ENCODE assay signal across 25 cellular contexts in genomic region chr3:190414297-190414696, GRCh38. TPM values are rescaled to one million over a fixed set of nuclear protein-coding genes. Genes with fewer than 3 reads are reported as not detected.
"Had no signal": no experiment of that assay in that cellular context is flagged by ENCODE, and none has a peak within 500 bp of the region (broad histone marks: within the 10 kb centered on the region; RNA-seq: fewer than 3 reads in every experiment).

No MANE protein-coding gene starts in this region.

- DNase-seq: effector memory CD4-positive, alpha-beta T cell; gastrocnemius medialis; immature natural killer cell; left colon; natural killer cell; posterior cingulate gyrus; stimulated activated CD4-positive, alpha-beta T cell treated with anti-CD3 and anti-CD28 coated beads, Interleukin-4, amount 100 ng/mL, for 1 hour; stimulated activated CD8-positive, alpha-beta memory T cell treated with anti-CD3 and anti-CD28 coated beads, Interleukin-4, amount 100 ng/mL, for 48 hours; stimulated activated naive B cell treated with anti-CD40 and anti-IgM and Interleukin-4, amounts not matched to agents 10 μg/mL and 1 μg/mL and 100 μg/mL, for 72 hours; stimulated activated naive CD8-positive, alpha-beta T cell treated with anti-CD3 and anti-CD28 coated beads, Interleukin-15, amount 100 ng/mL, for 72 hours; testis had no signal

- H3K9me3 Mint-ChIP-seq: natural killer cell had no signal

- H3K36me3 Mint-ChIP-seq: immature natural killer cell; natural killer cell; stimulated activated naive B cell treated with anti-CD40 and anti-IgM and Interleukin-4, amounts not matched to agents 10 μg/mL and 1 μg/mL and 100 μg/mL, for 72 hours had no signal

- H3K4me3 ChIP-seq: esophagus muscularis mucosa, gastrocnemius medialis, testis, tibial nerve had no signal

- H3K4me1 ChIP-seq: esophagus muscularis mucosa, gastrocnemius medialis, testis, tibial nerve had no signal

- ATAC-seq: gastrocnemius medialis; left colon; natural killer cell; stimulated activated naive B cell treated with anti-CD40 and anti-IgM and Interleukin-4, amounts not matched to agents 10 μg/mL and 1 μg/mL and 100 μg/mL, for 72 hours; stimulated activated naive CD8-positive, alpha-beta T cell treated with anti-CD3 and anti-CD28 coated beads, Interleukin-15, amount 100 ng/mL, for 72 hours had no signal

- H3K36me3 ChIP-seq: esophagus muscularis mucosa, gastrocnemius medialis, tibial nerve had no signal

- H3K27me3 ChIP-seq: esophagus muscularis mucosa, gastrocnemius medialis, testis, tibial nerve had no signal

- H3K9me3 ChIP-seq: esophagus muscularis mucosa, gastrocnemius medialis, testis had no signal

- H3K4me1 Mint-ChIP-seq: immature natural killer cell; mesothelial cell of epicardium; natural killer cell; neural crest cell; stimulated activated naive B cell treated with anti-CD40 and anti-IgM and Interleukin-4, amounts not matched to agents 10 μg/mL and 1 μg/mL and 100 μg/mL, for 72 hours; stimulated activated naive CD8-positive, alpha-beta T cell treated with anti-CD3 and anti-CD28 coated beads, Interleukin-15, amount 100 ng/mL, for 72 hours had no signal

- H3K4me3 Mint-ChIP-seq: immature natural killer cell; mesothelial cell of epicardium; natural killer cell; neural crest cell; stimulated activated naive B cell treated with anti-CD40 and anti-IgM and Interleukin-4, amounts not matched to agents 10 μg/mL and 1 μg/mL and 100 μg/mL, for 72 hours; stimulated activated naive CD8-positive, alpha-beta T cell treated with anti-CD3 and anti-CD28 coated beads, Interleukin-15, amount 100 ng/mL, for 72 hours had no signal

- H3K27ac Mint-ChIP-seq: immature natural killer cell; mesothelial cell of epicardium; natural killer cell; stimulated activated naive B cell treated with anti-CD40 and anti-IgM and Interleukin-4, amounts not matched to agents 10 μg/mL and 1 μg/mL and 100 μg/mL, for 72 hours; stimulated activated naive CD8-positive, alpha-beta T cell treated with anti-CD3 and anti-CD28 coated beads, Interleukin-15, amount 100 ng/mL, for 72 hours had no signal

- H3K27ac ChIP-seq: epithelial cell of prostate, esophagus muscularis mucosa, gastrocnemius medialis, testis, tibial nerve had no signal

RNA-seq across cellular contexts. Expression of gene CLDN16, which starts 26.3 kb away (rescaled TPM):
- total RNA-seq: esophagus muscularis mucosa, gastrocnemius medialis, myocyte, natural killer cell, neural crest cell, osteocyte, pulmonary artery endothelial cell had no signal
- polyA plus RNA-seq: immature natural killer cell had no signal

RNA-seq across cellular contexts. Expression of gene TMEM207, which starts 35.4 kb away (rescaled TPM):
- total RNA-seq: esophagus muscularis mucosa, fibroblast of villous mesenchyme, gastrocnemius medialis, left colon, lower leg skin, mesothelial cell of epicardium, mucosa of gallbladder, myocyte, natural killer cell, neural crest cell, osteocyte, pulmonary artery endothelial cell, subcutaneous adipose tissue, tibial nerve, ureter had no signal
- polyA plus RNA-seq: immature natural killer cell, keratinocyte had no signal
